In the genomic region with DNA sequence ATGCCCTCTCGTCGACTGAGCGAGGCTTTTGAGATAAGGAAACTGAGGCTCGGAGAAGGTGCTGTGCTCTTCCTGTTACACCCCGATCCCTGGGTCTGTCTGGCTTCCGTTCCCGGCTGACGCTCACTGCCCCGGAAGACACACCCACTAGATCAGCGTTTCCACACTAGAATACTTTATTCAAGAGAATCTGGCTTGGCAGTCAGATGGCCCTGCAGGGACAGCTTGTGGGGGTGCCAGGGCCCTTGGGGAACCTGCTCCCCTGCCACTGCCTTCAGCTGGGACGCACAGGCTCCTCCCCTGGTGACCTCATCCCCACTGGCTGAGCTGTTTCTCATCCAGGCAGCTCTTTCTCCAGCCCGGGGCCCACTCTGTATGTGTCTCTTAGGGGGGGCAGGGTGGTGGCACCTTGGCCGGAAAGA, we compare ENCODE assay signal across 8 cellular contexts. TPM values are rescaled to one million over a fixed set of nuclear protein-coding genes. Genes with fewer than 3 reads are reported as not detected.
DNase-seq lines count a peak whose midpoint lies in the region; TF ChIP-seq lines count a peak whose summit lies in the region.

No MANE protein-coding gene starts in this region.

- H3K27ac Mint-ChIP-seq in type B pancreatic cell: no peak overlapping the region

- H3K9me3 ChIP-seq in right atrium auricular region: no peaks in the 10 kb centered on the region

- no peak overlapping the region for H3K4me3 Mint-ChIP-seq in type B pancreatic cell

- no peak overlapping the region for H3K4me3 ChIP-seq in right atrium auricular region

- TF ChIP-seq CTCF in right atrium auricular region (IDR thresholded peaks at IDR 0.05): no peak
- TF ChIP-seq CTCF in type B pancreatic cell (conservative IDR thresholded peaks at IDR 0.05): no peak

- H3K36me3 Mint-ChIP-seq in type B pancreatic cell: no peaks in the 10 kb centered on the region

- H3K27me3 ChIP-seq in right atrium auricular region: no peaks in the 10 kb centered on the region

- H3K4me1 ChIP-seq in right atrium auricular region: peaks cover 0 to 53% of the 10 kb centered on the region in 2 donors

- H3K36me3 ChIP-seq in right atrium auricular region: no peaks in the 10 kb centered on the region

- H3K9me3 Mint-ChIP-seq in type B pancreatic cell: no peaks in the 10 kb centered on the region

- peaks cover 10% of the 10 kb centered on the region for H3K4me1 Mint-ChIP-seq in type B pancreatic cell (ENCODE audit: unreplicated experiment)

- H3K27me3 Mint-ChIP-seq in type B pancreatic cell: peaks cover 8% of the 10 kb centered on the region

- H3K27ac ChIP-seq in right atrium auricular region: peak overlapping the region; percentile 78

- DNase-seq in activated gamma-delta T cell treated with Interleukin-2 at 50 U/mL for 16 hours: peak; percentile 42
- DNase-seq in activated gamma-delta T cell (lab: John Stamatoyannopoulos, UW): no peak
- DNase-seq in RPMI7951 (ENCODE audit: low read depth): peak; percentile 18
- peak; percentile 33 for DNase-seq in activated gamma-delta T cell treated with anti-CD3 and anti-CD28 coated beads, Interleukin-2, amount 50 U/mL, for 16 hours (ENCODE audit: low read depth)
- peak; percentile 75 for DNase-seq in right atrium auricular region (ENCODE audit: low spot score)
- DNase-seq in stimulated activated CD4-positive, alpha-beta T cell treated with anti-CD3 and anti-CD28 coated beads, Interleukin-15, amount 100 ng/mL, for 1 hour (ENCODE audit: low read depth in 1 of 2, low spot score in 1 of 2): peak; percentile 29 to 38
- no peak for DNase-seq in SW 1271 (lab: John Stamatoyannopoulos, UW)
- no peak for DNase-seq in type B pancreatic cell (ENCODE audit: extremely low spot score, unreplicated experiment)

RNA-seq across cellular contexts. Expression of a gene that starts 13.7 kb away (rescaled TPM):
- total RNA-seq in RPMI7951 (2014; rRNA removed; shearing (Covaris generic)): 0.36 and 0.98 TPM in 2 replicates
- 1 to 10 TPM; 3.3 to 7.0 TPM for total RNA-seq in right atrium auricular region
- total RNA-seq in type B pancreatic cell (ENCODE audit: low replicate concordance): 8.4 and 16.8 TPM in 2 replicates

RNA-seq across cellular contexts. Expression of a gene that starts 18.6 kb away (rescaled TPM):
- 2.0 and 3.6 TPM in 2 replicates for total RNA-seq in RPMI7951 (2014; rRNA removed; shearing (Covaris generic))
- 10 to 100 TPM in 1 of 2 donors, 1 to 10 TPM in 1; 7.6 to 10.3 TPM for total RNA-seq in right atrium auricular region
- total RNA-seq in type B pancreatic cell (ENCODE audit: low replicate concordance): 5.3 and 7.5 TPM in 2 replicates

RNA-seq across cellular contexts. Expression of a gene that starts 60.0 kb away (rescaled TPM):
- 38.2 and 45.3 TPM in 2 replicates for total RNA-seq in RPMI7951 (2014; rRNA removed; shearing (Covaris generic))
- 100 to 1,000 TPM in 1 of 2 donors, 10 to 100 TPM in 1; 71.1 to 105 TPM for total RNA-seq in right atrium auricular region
- 97.2 and 114 TPM in 2 replicates for total RNA-seq in type B pancreatic cell (ENCODE audit: low replicate concordance)

Comparison
In these comparisons a context has a peak if more than half of its experiments do, and no peak if none do; other contexts are left out.
1. DNase-seq: peak in activated gamma-delta T cell treated with Interleukin-2 at 50 U/mL for 16 hours (single experiment), RPMI7951 (single experiment), activated gamma-delta T cell treated with anti-CD3 and anti-CD28 coated beads, Interleukin-2, amount 50 U/mL, for 16 hours (single experiment), right atrium auricular region (single experiment) and stimulated activated CD4-positive, alpha-beta T cell treated with anti-CD3 and anti-CD28 coated beads, Interleukin-15, amount 100 ng/mL, for 1 hour (2 of 2); none in activated gamma-delta T cell (single experiment), SW 1271 (0 of 2) and type B pancreatic cell (single experiment).